10 cellular contexts compared by ENCODE assay signal in genomic region chr11:114942207-114942606, GRCh38.
"Had no signal": no experiment of that assay in that cellular context is flagged by ENCODE, and none has a peak within 500 bp of the region (broad histone marks: within the 10 kb centered on the region; RNA-seq: fewer than 3 reads in every experiment).

No MANE protein-coding gene starts in this region.

- H3K9me3 Mint-ChIP-seq: natural killer cell treated with Interleukin-12 subunit alpha and Interleukin-12 subunit beta and Interleukin-15 and Interleukin-18, amount 100 ng/mL, for 72 hours had no signal

- H3K27ac Mint-ChIP-seq: activated naive CD4-positive, alpha-beta T cell treated with anti-CD3 and anti-CD28 coated beads, Interleukin-2, amount 10 ng/mL, durations not matched to agents 7 days and 5 days; activated T-helper 2 cell treated with anti-CD3 and anti-CD28 coated beads, Interferon-gamma antibody, Interleukin-2, Interleukin-4, amounts not matched to agents 10 μg/mL and 5 μg/mL and 100 μg/mL, durations not matched to agents 14 hours and 24 hours and 36 hours; memory B cell; natural killer cell treated with Interleukin-12 subunit alpha and Interleukin-12 subunit beta and Interleukin-15 and Interleukin-18, amount 100 ng/mL, for 72 hours; T-helper 17 cell had no signal

- DNase-seq: activated naive CD4-positive, alpha-beta T cell treated with anti-CD3 and anti-CD28 coated beads, Interleukin-2, amount 10 ng/mL, durations not matched to agents 7 days and 5 days; body of pancreas; dermis blood vessel endothelial cell; stimulated activated CD4-positive, alpha-beta T cell treated with anti-CD3 and anti-CD28 coated beads, Interleukin-15, amount 100 ng/mL, for 24 hours; stimulated activated CD4-positive, alpha-beta T cell treated with anti-CD3 and anti-CD28 coated beads, Interleukin-4, amount 100 ng/mL, for 4 hours; stomach; T-helper 17 cell had no signal

- H3K36me3 ChIP-seq: stomach had no signal

- H3K27ac ChIP-seq: body of pancreas, stomach had no signal

- H3K27me3 ChIP-seq: body of pancreas, stomach had no signal

- H3K4me3 ChIP-seq: body of pancreas, stomach had no signal

- H3K4me1 Mint-ChIP-seq: activated naive CD4-positive, alpha-beta T cell treated with anti-CD3 and anti-CD28 coated beads, Interleukin-2, amount 10 ng/mL, durations not matched to agents 7 days and 5 days; memory B cell; T-helper 17 cell had no signal

- H3K4me1 ChIP-seq: body of pancreas, stomach had no signal

- H3K27me3 Mint-ChIP-seq: activated naive CD4-positive, alpha-beta T cell treated with anti-CD3 and anti-CD28 coated beads, Interleukin-2, amount 10 ng/mL, durations not matched to agents 7 days and 5 days; memory B cell; T-helper 17 cell had no signal

- H3K4me3 Mint-ChIP-seq: activated naive CD4-positive, alpha-beta T cell treated with anti-CD3 and anti-CD28 coated beads, Interleukin-2, amount 10 ng/mL, durations not matched to agents 7 days and 5 days; memory B cell; natural killer cell treated with Interleukin-12 subunit alpha and Interleukin-12 subunit beta and Interleukin-15 and Interleukin-18, amount 100 ng/mL, for 72 hours; T-helper 17 cell had no signal

- H3K9me3 ChIP-seq: body of pancreas had no signal

- H3K36me3 Mint-ChIP-seq: activated naive CD4-positive, alpha-beta T cell treated with anti-CD3 and anti-CD28 coated beads, Interleukin-2, amount 10 ng/mL, durations not matched to agents 7 days and 5 days had no signal
